8 cellular contexts compared by ENCODE assay signal in the genomic region with DNA sequence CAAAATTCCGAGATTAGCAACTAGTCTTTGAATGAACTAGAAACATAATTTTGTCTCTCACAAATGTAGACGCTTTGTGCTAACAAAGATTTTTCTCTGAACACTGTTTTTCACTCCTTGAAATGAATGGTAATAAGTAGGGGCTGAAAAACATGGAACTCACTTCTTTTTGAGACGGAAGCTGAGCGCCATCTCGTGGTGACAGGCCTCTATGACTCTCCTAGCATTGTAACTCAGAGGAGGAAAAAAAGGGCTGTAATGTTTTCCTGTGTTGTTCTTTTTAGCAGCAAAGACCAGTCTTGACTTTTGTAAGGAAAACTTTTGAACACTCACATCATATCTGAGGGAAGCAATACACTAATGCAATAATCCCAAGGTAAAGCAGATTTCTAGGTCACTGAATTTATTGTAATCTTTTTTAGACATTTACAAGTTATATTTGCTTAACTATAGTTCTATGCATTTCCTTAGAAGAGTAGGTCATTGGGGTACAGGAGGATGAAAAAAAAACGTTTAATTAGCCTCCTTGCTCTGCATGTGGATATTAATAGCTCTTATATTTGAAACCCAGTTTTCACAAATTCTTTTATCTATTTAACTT.
DNase-seq lines count a peak whose midpoint lies in the region; ATAC-seq and TF ChIP-seq lines count a peak whose summit lies in the region.

No MANE protein-coding gene starts in this region.

- 0% methylated on average over 3 of the region's 6 CpGs for WGBS in mesenchymal stem cell

- ATAC-seq in HG03135 (IDR thresholded peaks at IDR 0.05; ENCODE audit: unreplicated experiment) (no peak), HG02642 (IDR thresholded peaks at IDR 0.05; ENCODE audit: poor library complexity, unreplicated experiment) (no peak)

- H3K9ac ChIP-seq in mesenchymal stem cell (ENCODE audit: low read length) = no peak overlapping the region

- intact Hi-C loops in activated naive CD4-positive, alpha-beta T cell treated with anti-CD3 and anti-CD28 coated beads for 36 hours (cut with micrococcal nuclease) = loop anchor here (2.0 kb wide), 1 partner anchor 315 kb away; no protein-coding TSS in a partner anchor
- intact Hi-C loops in PC-9 (cut with micrococcal nuclease; ENCODE audit: unreplicated experiment) = loop anchor here (2.0 kb wide), 1 partner anchor 235 kb away; no protein-coding TSS in a partner anchor

- no peaks in the 10 kb centered on the region for H3K36me3 Mint-ChIP-seq in activated naive CD4-positive, alpha-beta T cell treated with anti-CD3 and anti-CD28 coated beads for 36 hours (ENCODE audit: low read depth)

- H3K4me2 ChIP-seq in PC-9 (no peak overlapping the region), mesenchymal stem cell (ENCODE audit: low read length, poor library complexity, severe bottlenecking) (no peak overlapping the region)

- H3K36me3 ChIP-seq in PC-9 (ENCODE audit: low read depth) = no peaks in the 10 kb centered on the region
- no peaks in the 10 kb centered on the region for H3K36me3 ChIP-seq in mesenchymal stem cell (ENCODE audit: control insufficient read depth in 1 of 2, insufficient read depth in 2 of 2, low read depth in 1 of 2, low read length in 2 of 2)

- H3K9me3 ChIP-seq in PC-9 (ENCODE audit: insufficient read depth, low read depth) = no peaks in the 10 kb centered on the region
- no peaks in the 10 kb centered on the region for H3K9me3 ChIP-seq in mesenchymal stem cell (ENCODE audit: control insufficient read depth, low read length)

- no peak overlapping the region for H2AFZ ChIP-seq in PC-9
- no peak overlapping the region for H2AFZ ChIP-seq in mesenchymal stem cell (ENCODE audit: low read depth, low read length)

- H3K4me3 ChIP-seq in PC-9 = no peak overlapping the region
- H3K4me3 ChIP-seq in choroid plexus epithelial cell (ENCODE audit: low read depth, low read length) = no peak overlapping the region
- no peak overlapping the region for H3K4me3 ChIP-seq in mesenchymal stem cell (ENCODE audit: insufficient read depth in 1 of 2, low read depth in 1 of 2, low read length in 2 of 2)

- no peak overlapping the region for H2BK5ac ChIP-seq in mesenchymal stem cell (ENCODE audit: low read depth, low read length, poor library complexity, severe bottlenecking)

- no peaks in the 10 kb centered on the region for H3F3A ChIP-seq in PC-9 (ENCODE audit: insufficient read depth, low read depth)

- no peaks in the 10 kb centered on the region for H3K9me2 ChIP-seq in PC-9 (ENCODE audit: insufficient read depth)

- no peak overlapping the region for H2BK15ac ChIP-seq in mesenchymal stem cell (ENCODE audit: low read depth, poor library complexity, severe bottlenecking)

- no peak overlapping the region for H3K14ac ChIP-seq in mesenchymal stem cell (ENCODE audit: low read length in 2 of 2)

- no peaks in the 10 kb centered on the region for H4K20me1 ChIP-seq in PC-9 (ENCODE audit: insufficient read depth)

- no peaks in the 10 kb centered on the region for H3K79me1 ChIP-seq in mesenchymal stem cell (replicated peaks; ENCODE audit: low read length, poor library complexity, severe bottlenecking)

- no peak overlapping the region for H2BK12ac ChIP-seq in mesenchymal stem cell (ENCODE audit: low read length in 2 of 2)

- no peaks in the 10 kb centered on the region for H3K79me2 ChIP-seq in PC-9 (ENCODE audit: low read depth)

- no peak overlapping the region for H2BK120ac ChIP-seq in mesenchymal stem cell (ENCODE audit: low read depth, low read length)

- H3K4me1 Mint-ChIP-seq in activated naive CD4-positive, alpha-beta T cell treated with anti-CD3 and anti-CD28 coated beads for 36 hours (ENCODE audit: low read depth) = no peaks in the 10 kb centered on the region

- no peak overlapping the region for H3K18ac ChIP-seq in mesenchymal stem cell (ENCODE audit: low read depth in 1 of 2, low read length in 2 of 2)

- no peak overlapping the region for H3K23ac ChIP-seq in mesenchymal stem cell (ENCODE audit: low read length in 2 of 2)

- H2AK5ac ChIP-seq in mesenchymal stem cell (ENCODE audit: low read length, severe bottlenecking) = no peak overlapping the region

- no peaks in the 10 kb centered on the region for H3K4me1 ChIP-seq in PC-9 (replicated peaks; ENCODE audit: insufficient read depth)
- no peaks in the 10 kb centered on the region for H3K4me1 ChIP-seq in mesenchymal stem cell (ENCODE audit: control insufficient read depth, insufficient read depth, low read depth, low read length)

- POLR2A ChIA-PET in PC-9 (lab: Charles Lee; ENCODE audit: unreplicated experiment) = no interaction called here

- H3K27me3 ChIP-seq in PC-9 (ENCODE audit: insufficient read depth, low read depth) (no peaks in the 10 kb centered on the region), mesenchymal stem cell (ENCODE audit: control insufficient read depth in 1 of 2, insufficient read depth in 1 of 2, low read length in 2 of 2) (no peaks in the 10 kb centered on the region)

- H3K4ac ChIP-seq in mesenchymal stem cell (ENCODE audit: low read depth in 1 of 2, low read length in 2 of 2) = no peak overlapping the region

- CTCF ChIA-PET in activated naive CD4-positive, alpha-beta T cell treated with anti-CD3 and anti-CD28 coated beads for 36 hours (lab: Charles Lee) = interaction anchor here (0.6 to 1.2 kb wide), 3 partner anchors 9 to 1397 kb away, joined by 3 to 4 read pairs (median 3); no protein-coding TSS in a partner anchor
- CTCF ChIA-PET in PC-9 (lab: Charles Lee) = interaction anchor here (0.7 kb wide), 1 partner anchor 9 kb away, joined by 3 read pairs; no protein-coding TSS in a partner anchor

- H4K91ac ChIP-seq in mesenchymal stem cell (ENCODE audit: low read length) = no peak overlapping the region

- H3K27me3 Mint-ChIP-seq in activated naive CD4-positive, alpha-beta T cell treated with anti-CD3 and anti-CD28 coated beads for 36 hours (ENCODE audit: low read depth) = no peaks in the 10 kb centered on the region

- peaks cover 4% of the 10 kb centered on the region for H3K9me3 Mint-ChIP-seq in activated naive CD4-positive, alpha-beta T cell treated with anti-CD3 and anti-CD28 coated beads for 36 hours

- BruUV-seq in PC-9 (replicated peaks; lab: Mats Ljungman, UMichigan) = no TSS peak

- no peak overlapping the region for H3K27ac ChIP-seq in PC-9
- H3K27ac ChIP-seq in mesenchymal stem cell (ENCODE audit: low read length, poor library complexity, severe bottlenecking) = no peak overlapping the region

- peak; percentile 52 for DNase-seq in activated naive CD4-positive, alpha-beta T cell treated with anti-CD3 and anti-CD28 coated beads for 36 hours
- no peak for DNase-seq in activated naive CD4-positive, alpha-beta T cell treated with anti-CD3 and anti-CD28 coated beads, Interleukin-2, amount 50 U/mL, for 16 hours
- DNase-seq in KG1 (lab: John Stamatoyannopoulos, UW) (peak; percentile 44), PC-9 (peak; percentile 39 to 49), choroid plexus epithelial cell (ENCODE audit: low read depth) (peak; percentile 87), mesenchymal stem cell (peak; percentile 30)

- TF ChIP-seq CTCF in PC-9 (conservative IDR thresholded peaks at IDR 0.05) (peak; percentile 83), choroid plexus epithelial cell (conservative IDR thresholded peaks at IDR 0.05; ENCODE audit: low read depth, low read length) (peak; percentile 99)

- no peak overlapping the region for H3K27ac Mint-ChIP-seq in activated naive CD4-positive, alpha-beta T cell treated with anti-CD3 and anti-CD28 coated beads for 36 hours

- no peak overlapping the region for H3K4me3 Mint-ChIP-seq in activated naive CD4-positive, alpha-beta T cell treated with anti-CD3 and anti-CD28 coated beads for 36 hours

- H4K8ac ChIP-seq in mesenchymal stem cell (ENCODE audit: low read length) = no peak overlapping the region
